ENCODE assay signal across 1 cellular context in the genomic region with DNA sequence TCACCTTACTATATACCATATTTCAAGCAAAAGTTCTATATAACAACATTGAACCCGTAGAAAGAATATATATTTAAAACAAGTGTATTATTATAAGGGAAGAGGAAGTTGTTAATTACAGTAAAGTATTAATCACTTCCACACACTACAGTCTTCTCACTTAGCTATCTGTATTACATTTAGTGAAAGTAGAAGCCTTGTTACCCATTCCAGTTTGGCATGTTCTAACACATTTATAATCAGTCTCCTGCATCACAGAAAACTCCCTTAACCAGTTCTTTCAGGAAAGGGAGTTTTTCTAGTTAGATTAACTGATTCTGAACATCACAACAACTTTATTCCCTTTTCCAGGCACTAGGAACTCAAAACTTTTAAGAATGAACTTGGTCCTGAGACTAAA.
TF ChIP-seq lines count a peak whose summit lies in the region.

No MANE protein-coding gene starts in this region.

TF ChIP-seq in endothelial cell of umbilical vein, 7 proteins besides CTCF, POLR2A, EP300 and RAD21:
- TF ChIP-seq POLR2AphosphoS5 (IDR thresholded peaks at IDR 0.05; ENCODE audit: insufficient read depth, low read depth, low read length) (no peak), GATA2 (IDR thresholded peaks at IDR 0.05; ENCODE audit: insufficient read depth, insufficient read length, low read depth, low read length) (no peak), EZH2 (IDR thresholded peaks at IDR 0.05; ENCODE audit: borderline replicate concordance, low read depth, low read length, severe bottlenecking) (no peak), MYC (IDR thresholded peaks at IDR 0.05; ENCODE audit: low read depth, low read length) (no peak), JUN (IDR thresholded peaks at IDR 0.05; ENCODE audit: borderline replicate concordance, insufficient read depth, insufficient read length, low read depth) (no peak), FOS (IDR thresholded peaks at IDR 0.05; ENCODE audit: borderline replicate concordance, insufficient read depth, low read length) (no peak)
- TF ChIP-seq, protein P1, sequence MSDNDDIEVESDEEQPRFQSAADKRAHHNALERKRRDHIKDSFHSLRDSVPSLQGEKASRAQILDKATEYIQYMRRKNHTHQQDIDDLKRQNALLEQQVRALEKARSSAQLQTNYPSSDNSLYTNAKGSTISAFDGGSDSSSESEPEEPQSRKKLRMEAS (IDR thresholded peaks at IDR 0.05; ENCODE audit: insufficient read depth, insufficient read length): no peak
